In the genomic region with DNA sequence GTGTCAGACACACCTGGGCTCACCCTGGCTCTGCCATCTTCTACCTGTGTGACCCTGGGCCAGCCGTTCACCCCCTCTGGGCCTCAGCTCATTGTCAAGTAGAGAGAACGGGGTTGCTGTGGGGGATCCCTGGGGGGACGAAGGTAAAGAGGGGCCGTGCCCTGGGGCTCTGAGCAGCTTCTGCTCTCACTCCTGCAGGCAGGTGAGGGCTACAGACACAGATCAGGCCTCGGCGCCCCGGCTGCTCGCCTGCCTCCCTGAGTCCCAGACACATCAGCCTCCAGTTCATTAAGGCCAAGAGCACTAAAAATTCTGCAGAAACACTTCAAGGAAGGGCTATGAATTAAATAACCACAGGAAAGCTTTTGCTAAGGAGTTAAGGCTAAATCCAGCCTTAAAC, we compare ENCODE assay signal across 24 cellular contexts.
"Had no signal": no experiment of that assay in that cellular context is flagged by ENCODE, and none has a peak within 500 bp of the region (broad histone marks: within the 10 kb centered on the region; RNA-seq: fewer than 3 reads in every experiment).

No MANE protein-coding gene starts in this region.

- H3K27ac ChIP-seq: colonic mucosa, epithelial cell of prostate, esophagus squamous epithelium, gastrocnemius medialis, heart right ventricle, left ventricle myocardium inferior, lower lobe of right lung had no signal

- H3K36me3 Mint-ChIP-seq: mesothelial cell of epicardium had no signal

- H3K4me1 ChIP-seq: colonic mucosa, esophagus squamous epithelium, gastrocnemius medialis, heart right ventricle, left ventricle myocardium inferior, lower lobe of right lung had no signal

- H3K4me3 ChIP-seq: colonic mucosa, esophagus squamous epithelium, gastrocnemius medialis, heart right ventricle, left ventricle myocardium inferior, lower lobe of right lung, mucosa of descending colon had no signal

- H3K9me3 Mint-ChIP-seq: dendritic cell treated with granulocyte-macrophage colony-stimulating factor and Interleukin-4, amounts not matched to agents 40 ng/mL and 50 ng/mL, for 4 days; effector memory CD8-positive, alpha-beta T cell; endodermal cell had no signal

- H3K27me3 Mint-ChIP-seq: dendritic cell treated with granulocyte-macrophage colony-stimulating factor and Interleukin-4, amounts not matched to agents 40 ng/mL and 50 ng/mL, for 4 days had no signal

- H3K4me1 Mint-ChIP-seq: mesothelial cell of epicardium had no signal

- H3K27me3 ChIP-seq: colonic mucosa, gastrocnemius medialis had no signal

- H3K27ac Mint-ChIP-seq: dendritic cell treated with granulocyte-macrophage colony-stimulating factor and Interleukin-4, amounts not matched to agents 40 ng/mL and 50 ng/mL, for 4 days; effector memory CD8-positive, alpha-beta T cell; endodermal cell; mesothelial cell of epicardium had no signal

- DNase-seq: colonic mucosa; cortex of kidney; effector CD8-positive, alpha-beta T cell; effector memory CD8-positive, alpha-beta T cell; endodermal cell; erythroblast; esophagus squamous epithelium; foreskin fibroblast; foreskin melanocyte; gastrocnemius medialis; glutamatergic neuron; head of caudate nucleus; heart right ventricle; hippocampal formation; left colon; left ventricle myocardium inferior; lower lobe of right lung; mesenchymal stem cell; mucosa of descending colon had no signal

- ATAC-seq: effector memory CD8-positive, alpha-beta T cell; esophagus mucosa; gastrocnemius medialis; heart right ventricle; left colon; left lobe of liver; lower lobe of right lung; mucosa of descending colon had no signal

- H3K4me3 Mint-ChIP-seq: dendritic cell treated with granulocyte-macrophage colony-stimulating factor and Interleukin-4, amounts not matched to agents 40 ng/mL and 50 ng/mL, for 4 days; effector memory CD8-positive, alpha-beta T cell; endodermal cell; mesothelial cell of epicardium had no signal

- H3K36me3 ChIP-seq: colonic mucosa, esophagus squamous epithelium, gastrocnemius medialis, heart right ventricle, left ventricle myocardium inferior, lower lobe of right lung had no signal
